8 cellular contexts compared by ENCODE assay signal in genomic region chr4:94453534-94453963, GRCh38. TPM values are rescaled to one million over a fixed set of nuclear protein-coding genes. Genes with fewer than 3 reads are reported as not detected.
DNase-seq lines count a peak whose midpoint lies in the region; ATAC-seq and TF ChIP-seq lines count a peak whose summit lies in the region.

No MANE protein-coding gene starts in this region.

- H3K4me1 ChIP-seq in DOHH2 (ENCODE audit: control insufficient read depth, low read length) (peaks cover 19% of the 10 kb centered on the region), PC-3 (ENCODE audit: insufficient read depth, low read length) (peaks cover 30% of the 10 kb centered on the region), esophagus (ENCODE audit: control insufficient read depth in 2 of 2, insufficient read depth in 2 of 2, low read length in 1 of 2) (peaks cover 0 to 7% of the 10 kb centered on the region in 2 donors), ovary (ENCODE audit: insufficient read depth) (peaks cover 1% of the 10 kb centered on the region)

- H3K4me3 ChIP-seq in DOHH2 (ENCODE audit: low read length): peak overlapping the region; percentile 88; the same call in 1 of the 2 replicates
- H3K4me3 ChIP-seq in PC-3 (ENCODE audit: low read length): peak overlapping the region; percentile 93
- H3K4me3 ChIP-seq in esophagus (ENCODE audit: low read depth in 1 of 2, low read length in 2 of 2): peak overlapping the region; percentile 86 to 89
- H3K4me3 ChIP-seq in ovary: peak overlapping the region; percentile 92

- 0 out of 2 replicates have a peak, but pooled peaks cover 3% of the 10 kb centered on the region for H3K36me3 ChIP-seq in DOHH2 (ENCODE audit: control insufficient read depth, low read length)
- H3K36me3 ChIP-seq in PC-3 (ENCODE audit: low read depth, low read length): peaks cover 12% of the 10 kb centered on the region
- H3K36me3 ChIP-seq in esophagus (ENCODE audit: control insufficient read depth in 2 of 2, insufficient read depth in 2 of 2, low read length in 1 of 2): no peaks in the 10 kb centered on the region
- no peaks in the 10 kb centered on the region for H3K36me3 ChIP-seq in ovary

- no peak for TF ChIP-seq CTCF in DOHH2 (IDR thresholded peaks at IDR 0.05; ENCODE audit: low read depth, low read length, poor library complexity, severe bottlenecking)
- TF ChIP-seq CTCF in PC-3 (conservative IDR thresholded peaks at IDR 0.05; ENCODE audit: low read depth, low read length): no peak
- no peak for TF ChIP-seq CTCF in ovary (IDR thresholded peaks at IDR 0.05)

- H2AFZ ChIP-seq in PC-3 (ENCODE audit: low read length): no peak overlapping the region

- TF ChIP-seq EP300 in ovary (IDR thresholded peaks at IDR 0.05): no peak

- DNase-seq in PC-3 (peak; percentile 19), ovary (no peak), D341Med (ENCODE audit: low spot score) (no peak), NCI-H226 (no peak), iPS-NIHi7 (ENCODE audit: extremely low spot score) (no peak)

- H3K9me2 ChIP-seq in DOHH2 (replicated peaks; ENCODE audit: control insufficient read depth, low read length): no peaks in the 10 kb centered on the region
- no peaks in the 10 kb centered on the region for H3K9me2 ChIP-seq in PC-3 (replicated peaks; ENCODE audit: low read length)

- peak overlapping the region; percentile 88 for H3K9ac ChIP-seq in PC-3 (ENCODE audit: low read length)

- H3F3A ChIP-seq in DOHH2 (ENCODE audit: control insufficient read depth, insufficient read depth): 0 out of 2 replicates have a peak, but pooled peaks cover 2% of the 10 kb centered on the region
- peaks cover 4% of the 10 kb centered on the region for H3F3A ChIP-seq in PC-3 (ENCODE audit: low read length, unreplicated experiment)

- WGBS in esophagus, 2 donors: 39 to 46% methylated on average over 7 of the region's 7 CpGs
- WGBS in ovary, 3 donors: 45 to 62% (median 61%) methylated on average over 7 of the region's 7 CpGs

- POLR2A ChIA-PET in PC-3 (lab: Charles Lee; ENCODE audit: unreplicated experiment): interaction anchor here (0.8 kb wide), 1 partner anchor 95 kb away, joined by 3 read pairs; no protein-coding TSS in a partner anchor

- intact Hi-C loops in PC-3 (cut with micrococcal nuclease) (loop anchor here (2.0 to 5.0 kb wide), 4 partner anchors 19 to 304 kb away; partner anchors contain the start of gene BMPR1B), ovary (cut with DNase I) (loop anchor here in 1 of 4 donors (5.0 to 10.0 kb wide), 2 partner anchors 41 to 51 kb away; no protein-coding TSS in a partner anchor)

- H3K27ac ChIP-seq in DOHH2 (ENCODE audit: low read depth, low read length): no peak overlapping the region
- peak overlapping the region; percentile 48; the same call in 1 of the 2 replicates for H3K27ac ChIP-seq in PC-3 (ENCODE audit: low read length)
- peak overlapping the region in 1 of 2 donors; percentile 95 for H3K27ac ChIP-seq in esophagus (ENCODE audit: low read depth in 2 of 2, low read length in 1 of 2)
- H3K27ac ChIP-seq in ovary: peak overlapping the region in 1 of 2 donors; percentile 92

- peak overlapping the region; percentile 76 for H3K4me2 ChIP-seq in DOHH2 (ENCODE audit: low read length)
- peak overlapping the region; percentile 93 for H3K4me2 ChIP-seq in PC-3 (ENCODE audit: low read length)

- H3K27me3 ChIP-seq in DOHH2 (ENCODE audit: control insufficient read depth, low read length) (peaks cover 3% of the 10 kb centered on the region; the same call in 1 of the 2 replicates), PC-3 (ENCODE audit: low read length) (no peaks in the 10 kb centered on the region), esophagus (ENCODE audit: control insufficient read depth in 1 of 2, insufficient read depth in 2 of 2, low read length in 2 of 2) (no peaks in the 10 kb centered on the region), ovary (no peaks in the 10 kb centered on the region)

- CTCF ChIA-PET in PC-3 (lab: Charles Lee): no interaction called here

- H3K79me2 ChIP-seq in DOHH2 (ENCODE audit: control insufficient read depth, low read length) (peaks cover 4% of the 10 kb centered on the region; the same call in 1 of the 2 replicates), PC-3 (ENCODE audit: low read length) (peaks cover 68% of the 10 kb centered on the region)

- BruUV-seq in PC-3 (replicated peaks; lab: Mats Ljungman, UMichigan): no TSS peak

- ATAC-seq in PC-3 (no peak), HG02885 (IDR thresholded peaks at IDR 0.05; ENCODE audit: poor library complexity, unreplicated experiment) (no peak)

- H3K9me3 ChIP-seq in DOHH2 (ENCODE audit: control insufficient read depth, insufficient read depth, low read length): no peaks in the 10 kb centered on the region
- H3K9me3 ChIP-seq in PC-3 (ENCODE audit: low read length): no peaks in the 10 kb centered on the region
- H3K9me3 ChIP-seq in esophagus (ENCODE audit: control insufficient read depth in 2 of 2, insufficient read depth in 1 of 2, low read depth in 1 of 2, low read length in 1 of 2): no peaks in the 10 kb centered on the region
- no peaks in the 10 kb centered on the region for H3K9me3 ChIP-seq in ovary

- no peak for TF ChIP-seq POLR2A in ovary (IDR thresholded peaks at IDR 0.05)

- H4K20me1 ChIP-seq in DOHH2 (ENCODE audit: control insufficient read depth, insufficient read depth, low read depth, low read length): no peaks in the 10 kb centered on the region
- H4K20me1 ChIP-seq in PC-3 (ENCODE audit: low read length): peaks cover 18% of the 10 kb centered on the region

RNA-seq across cellular contexts. Expression of gene PDLIM5, which starts 1.8 kb away (rescaled TPM):
- 30.7 and 57.8 TPM in 2 replicates for total RNA-seq in PC-3 (2014; rRNA removed)
- 10 to 100 TPM; 40.0 to 41.5 TPM for polyA plus RNA-seq in esophagus
- total RNA-seq in ovary: 100 to 1,000 TPM in 3 of 7 donors, 10 to 100 TPM in 4; 67.2 to 160 (median 87.8) TPM
- polyA plus RNA-seq in ovary: 100 to 1,000 TPM in 1 of 2 donors, 10 to 100 TPM in 1; 24.9 to 154 TPM
